Comparison of ENCODE assay signal across 9 cellular contexts in genomic region chr14:21525571-21525970, GRCh38. TPM values are rescaled to one million over a fixed set of nuclear protein-coding genes. Genes with fewer than 3 reads are reported as not detected.
DNase-seq lines count a peak whose midpoint lies in the region; ATAC-seq and TF ChIP-seq lines count a peak whose summit lies in the region.
"Had no signal": no experiment of that assay in that cellular context is flagged by ENCODE, and none has a peak within 500 bp of the region (broad histone marks: within the 10 kb centered on the region; RNA-seq: fewer than 3 reads in every experiment).

No MANE protein-coding gene starts in this region.

- H3K36me3 ChIP-seq in PC-9 (ENCODE audit: low read depth) (no peaks in the 10 kb centered on the region), esophagus (ENCODE audit: control insufficient read depth in 2 of 2, insufficient read depth in 2 of 2, low read length in 1 of 2) (no peaks in the 10 kb centered on the region), neuron (ENCODE audit: insufficient read depth, low read length) (peaks cover 54% of the 10 kb centered on the region)
- H3K36me3 ChIP-seq: SJSA1 had no signal

- H4K20me1 ChIP-seq in PC-9 (ENCODE audit: insufficient read depth): no peaks in the 10 kb centered on the region

- H3F3A ChIP-seq in PC-9 (ENCODE audit: insufficient read depth, low read depth): peaks cover 14% of the 10 kb centered on the region; the same call in 1 of the 2 replicates

- no peak overlapping the region for H2AFZ ChIP-seq in PC-9
- H2AFZ ChIP-seq in neuron (ENCODE audit: low read depth, low read length): no peak overlapping the region

- WGBS in esophagus, 2 donors: 27 to 58% methylated on average over 7 to 12 of the region's 12 CpGs

- no peaks in the 10 kb centered on the region for H3K9me2 ChIP-seq in PC-9 (ENCODE audit: insufficient read depth)

- H3K27ac ChIP-seq in PC-9 (no peak overlapping the region), esophagus (ENCODE audit: low read depth in 2 of 2, low read length in 1 of 2) (peak overlapping the region in 1 of 2 donors; percentile 43)
- H3K27ac ChIP-seq: SJSA1 had no signal

- DNase-seq in PC-9: no peak
- DNase-seq in effector CD4-positive, alpha-beta T cell: no peak
- no peak for DNase-seq in GM19238 (ENCODE audit: insufficient read length, low spot score)
- DNase-seq in NK-92 treated with Interleukin-12 subunit alpha and Interleukin-12 subunit beta, amount 100 ng/mL, for 24 hours (lab: John Stamatoyannopoulos, UW): no peak

- intact Hi-C loops in PC-9 (cut with micrococcal nuclease; ENCODE audit: unreplicated experiment): no loop called here

- peak overlapping the region; percentile 72 for H3K4me2 ChIP-seq in PC-9

- BruUV-seq in PC-9 (replicated peaks; lab: Mats Ljungman, UMichigan): TSS peak; percentile 34

- ATAC-seq in HG02759 (IDR thresholded peaks at IDR 0.05; ENCODE audit: unreplicated experiment): no peak

- H3K4me3 ChIP-seq in GM08714 (ENCODE audit: low read length) (peak overlapping the region; percentile 53), PC-9 (peak overlapping the region; percentile 57; the same call in 1 of the 2 replicates), esophagus (ENCODE audit: low read depth in 1 of 2, low read length in 2 of 2) (peak overlapping the region; percentile 56 to 58), neuron (ENCODE audit: low read length) (peak overlapping the region; percentile 89)

- H3K27me3 ChIP-seq in PC-9 (ENCODE audit: insufficient read depth, low read depth): no peaks in the 10 kb centered on the region
- H3K27me3 ChIP-seq in esophagus (ENCODE audit: control insufficient read depth in 1 of 2, insufficient read depth in 2 of 2, low read length in 2 of 2): no peaks in the 10 kb centered on the region
- no peaks in the 10 kb centered on the region for H3K27me3 ChIP-seq in neuron (ENCODE audit: insufficient read depth, low read length)

- CTCF ChIA-PET in PC-9 (lab: Charles Lee): interaction anchor here (0.6 to 0.7 kb wide), 2 partner anchors 13 to 832 kb away, joined by 6 to 7 read pairs; no protein-coding TSS in a partner anchor

- no peak for TF ChIP-seq CTCF in PC-9 (conservative IDR thresholded peaks at IDR 0.05)

- POLR2A ChIA-PET in PC-9 (lab: Charles Lee; ENCODE audit: unreplicated experiment): interaction anchor here (0.6 to 0.9 kb wide), 4 partner anchors 15 to 89 kb away, joined by 4 to 11 read pairs (median 6); partner anchors contain the start of genes CHD8 and METTL3

- H3K9me3 ChIP-seq in PC-9 (ENCODE audit: insufficient read depth, low read depth): no peaks in the 10 kb centered on the region
- H3K9me3 ChIP-seq in esophagus (ENCODE audit: control insufficient read depth in 2 of 2, insufficient read depth in 1 of 2, low read depth in 1 of 2, low read length in 1 of 2): no peaks in the 10 kb centered on the region
- H3K9me3 ChIP-seq in neuron (ENCODE audit: low read length): peaks cover 2% of the 10 kb centered on the region
- H3K9me3 ChIP-seq: SJSA1 had no signal

- no peaks in the 10 kb centered on the region for H3K79me2 ChIP-seq in PC-9 (ENCODE audit: low read depth)

- H3K4me1 ChIP-seq in PC-9 (replicated peaks; ENCODE audit: insufficient read depth) (peaks cover 21% of the 10 kb centered on the region), esophagus (ENCODE audit: control insufficient read depth in 2 of 2, insufficient read depth in 2 of 2, low read length in 1 of 2) (no peaks in the 10 kb centered on the region), neuron (ENCODE audit: insufficient read depth, low read length) (peaks cover 35% of the 10 kb centered on the region)
- H3K4me1 ChIP-seq: SJSA1 had no signal

RNA-seq across cellular contexts. Expression of gene SALL2, which starts 0.6 kb away (rescaled TPM):
- total RNA-seq in PC-9 (2021): 10.3 and 10.9 TPM in 2 replicates
- polyA plus RNA-seq in esophagus: 1 to 10 TPM in 1 of 2 donors, under 1 TPM in 1; 0.98 to 1.8 TPM

RNA-seq across cellular contexts. Expression of gene METTL3, which starts 14.4 kb away (rescaled TPM):
- 27.9 and 30.7 TPM in 2 replicates for total RNA-seq in PC-9 (2021)
- polyA plus RNA-seq in esophagus: 10 to 100 TPM; 26.0 to 34.6 TPM

RNA-seq across cellular contexts. Expression of gene TOX4, which starts 48.6 kb away (rescaled TPM):
- total RNA-seq in PC-9 (2021): 32.9 and 50.6 TPM in 2 replicates
- 10 to 100 TPM; 16.6 to 36.0 TPM for polyA plus RNA-seq in esophagus

RNA-seq across cellular contexts. Expression of gene RAB2B, which starts 48.8 kb away (rescaled TPM):
- total RNA-seq in PC-9 (2021): 12.2 and 12.8 TPM in 2 replicates
- 1 to 10 TPM; 6.8 to 7.0 TPM for polyA plus RNA-seq in esophagus

RNA-seq across cellular contexts. Expression of gene OR10G3, which starts 54.3 kb away (rescaled TPM):
- total RNA-seq in PC-9 (2021): not detected in 2 replicates
- polyA plus RNA-seq in esophagus: not detected
- total RNA-seq: SJSA1 had no signal
